33 cellular contexts compared by ENCODE assay signal in the genomic region with DNA sequence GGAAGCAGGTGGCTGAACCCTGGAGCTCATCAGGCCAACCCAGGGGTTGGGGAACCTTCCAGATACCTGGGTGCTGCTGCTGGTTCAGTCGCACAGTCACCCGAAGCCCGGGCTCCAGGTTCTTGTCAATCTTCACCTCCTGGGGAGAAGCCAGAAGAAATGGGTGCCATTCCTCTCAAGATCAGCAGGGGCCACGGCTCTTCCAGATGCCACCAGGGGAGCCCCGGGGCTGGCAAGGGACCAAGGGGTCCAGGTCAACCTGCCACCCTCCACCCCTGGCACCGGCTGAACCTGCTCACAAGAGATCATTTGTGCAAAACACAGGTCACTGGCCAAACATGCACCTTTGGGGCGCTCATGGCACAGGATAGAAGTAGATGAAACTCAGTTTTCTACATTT.
"Had no signal": no experiment of that assay in that cellular context is flagged by ENCODE, and none has a peak within 500 bp of the region (broad histone marks: within the 10 kb centered on the region; RNA-seq: fewer than 3 reads in every experiment).

No MANE protein-coding gene starts in this region.

- H3K9me3 Mint-ChIP-seq: activated CD4-positive, alpha-beta memory T cell treated with anti-CD3 and anti-CD28 coated beads, Interleukin-2, amount 10 ng/mL, durations not matched to agents 7 days and 5 days; activated naive CD8-positive, alpha-beta T cell treated with anti-CD3 and anti-CD28 coated beads for 36 hours had no signal

- DNase-seq: activated CD4-positive, alpha-beta memory T cell treated with anti-CD3 and anti-CD28 coated beads, Interleukin-2, amount 10 ng/mL, durations not matched to agents 7 days and 5 days; activated CD4-positive, alpha-beta T cell treated with anti-CD3 and anti-CD28 coated beads for 1 hour; activated CD4-positive, alpha-beta T cell treated with anti-CD3 and anti-CD28 coated beads for 48 hours; activated CD4-positive, CD25-positive, alpha-beta regulatory T cell; activated CD8-positive, alpha-beta memory T cell treated with anti-CD3 and anti-CD28 coated beads for 24 hours; activated effector memory CD4-positive, alpha-beta T cell treated with anti-CD3 and anti-CD28 coated beads, Interleukin-2, amount 50 U/mL, for 16 hours; activated naive CD4-positive, alpha-beta T cell; activated naive CD4-positive, alpha-beta T cell treated with anti-CD3 and anti-CD28 coated beads, Interleukin-2, amount 50 U/mL, for 16 hours; activated naive CD8-positive, alpha-beta T cell treated with anti-CD3 and anti-CD28 coated beads for 36 hours; activated T-cell treated with anti-CD3 and anti-CD28 coated beads, Interleukin-2, amount 50 U/mL, for 48 hours; amniotic stem cell; aorta; brain microvascular endothelial cell; central memory CD4-positive, alpha-beta T cell; Kasumi-1; KG1; MG63; NCI-H1048; NCI-H1105 treated with DMSO at 0.1 percent for 48 hours; NCI-H1436; NCI-H1694 treated with DMSO at 0.1 percent for 48 hours; NCI-H2029; NCI-H510A; NCI-H526; NCI-H748 treated with DMSO at 0.1 percent for 48 hours; NK-92 treated with Interleukin-12 subunit alpha and Interleukin-12 subunit beta, amount 100 ng/mL, for 24 hours; PC-3; Peyer's patch; SHP77; SJCRH30; T1000; WERI-Rb-1 had no signal

- H3K27me3 Mint-ChIP-seq: activated CD4-positive, alpha-beta memory T cell treated with anti-CD3 and anti-CD28 coated beads, Interleukin-2, amount 10 ng/mL, durations not matched to agents 7 days and 5 days had no signal

- H3K4me3 Mint-ChIP-seq: activated CD4-positive, alpha-beta memory T cell treated with anti-CD3 and anti-CD28 coated beads, Interleukin-2, amount 10 ng/mL, durations not matched to agents 7 days and 5 days; activated naive CD8-positive, alpha-beta T cell treated with anti-CD3 and anti-CD28 coated beads for 36 hours had no signal

- H3K4me1 ChIP-seq: SJCRH30 had no signal

- H3K27me3 ChIP-seq: brain microvascular endothelial cell, MG63, Peyer's patch, SJCRH30 had no signal

- H3K27ac ChIP-seq: brain microvascular endothelial cell, Peyer's patch, SJCRH30, SK-N-MC, WERI-Rb-1 had no signal

- ATAC-seq: PC-3 had no signal

- H3K4me3 ChIP-seq: MG63, Peyer's patch, SJCRH30, SK-N-MC had no signal

- H3K9me3 ChIP-seq: MG63, Peyer's patch, SJCRH30 had no signal

- H3K27ac Mint-ChIP-seq: activated CD4-positive, alpha-beta memory T cell treated with anti-CD3 and anti-CD28 coated beads, Interleukin-2, amount 10 ng/mL, durations not matched to agents 7 days and 5 days; activated naive CD8-positive, alpha-beta T cell treated with anti-CD3 and anti-CD28 coated beads for 36 hours had no signal
